Comparison of ENCODE assay signal across 1 cellular context in the genomic region with DNA sequence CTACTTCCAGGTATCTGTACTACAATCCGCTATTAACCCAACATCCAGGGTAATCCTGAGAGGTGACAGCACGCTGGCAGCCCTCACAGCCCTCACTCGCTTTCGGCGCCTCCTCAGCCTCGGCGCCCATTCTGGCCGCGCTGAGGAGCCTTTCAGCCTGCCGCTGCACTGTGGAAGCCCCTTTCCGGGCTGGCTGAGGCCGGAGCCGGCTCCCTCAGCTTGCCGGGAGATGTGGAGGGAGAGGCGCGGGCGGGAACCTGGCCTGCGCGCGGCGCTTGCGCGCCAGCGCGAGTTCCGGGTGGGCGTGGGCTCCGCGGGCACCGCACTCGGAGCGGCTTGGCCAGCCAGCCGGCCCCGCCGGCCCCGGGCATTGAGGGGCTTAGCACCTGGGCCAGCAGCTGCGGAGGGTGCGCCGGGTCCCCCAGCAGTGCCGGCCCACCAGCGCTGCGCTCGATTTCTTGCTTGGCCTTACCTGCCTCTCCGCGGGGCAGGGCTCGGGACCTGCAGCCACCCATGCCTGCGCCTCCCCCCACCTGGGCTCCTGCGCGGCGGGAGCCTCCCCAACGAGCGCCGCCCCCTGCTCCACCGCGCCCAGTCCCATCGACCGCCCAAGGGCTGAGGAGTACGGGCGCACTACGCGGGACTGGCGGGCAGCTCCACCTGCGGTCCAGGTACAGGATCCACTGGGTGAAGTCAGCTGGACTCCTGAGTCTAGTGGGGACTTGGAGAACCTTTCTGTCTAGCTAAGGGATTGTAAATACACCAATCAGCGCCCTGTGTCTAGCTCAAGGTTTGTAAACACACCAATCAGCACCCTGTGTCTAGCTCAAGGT.
TF ChIP-seq lines count a peak whose summit lies in the region.

No MANE protein-coding gene starts in this region.

TF ChIP-seq in HepG2, 621 proteins besides CTCF, POLR2A, EP300 and RAD21 (continued from another document and continues in another):
- TF ChIP-seq ZNF652 (CRISPR knock-in tag; IDR thresholded peaks at IDR 0.05; ENCODE audit: borderline replicate concordance, low read depth): no peak
- peak; percentile 49; the same call in 1 of the 2 replicates for TF ChIP-seq POGK (CRISPR knock-in tag; conservative IDR thresholded peaks at IDR 0.05)
- peak; percentile 84 for TF ChIP-seq NFYC (CRISPR knock-in tag; IDR thresholded peaks at IDR 0.05)
- TF ChIP-seq, protein P1, sequence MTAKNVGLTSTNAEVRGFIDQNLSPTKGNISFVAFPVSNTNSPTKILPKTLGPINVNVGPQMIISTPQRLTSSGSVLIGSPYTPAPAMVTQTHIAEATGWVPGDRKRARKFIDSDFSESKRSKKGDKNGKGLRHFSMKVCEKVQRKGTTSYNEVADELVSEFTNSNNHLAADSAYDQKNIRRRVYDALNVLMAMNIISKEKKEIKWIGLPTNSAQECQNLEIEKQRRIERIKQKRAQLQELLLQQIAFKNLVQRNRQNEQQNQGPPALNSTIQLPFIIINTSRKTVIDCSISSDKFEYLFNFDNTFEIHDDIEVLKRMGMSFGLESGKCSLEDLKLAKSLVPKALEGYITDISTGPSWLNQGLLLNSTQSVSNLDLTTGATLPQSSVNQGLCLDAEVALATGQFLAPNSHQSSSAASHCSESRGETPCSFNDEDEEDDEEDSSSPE (CRISPR knock-in tag; IDR thresholded peaks at IDR 0.05): peak; percentile 56
- TF ChIP-seq ZMYM4 (CRISPR knock-in tag; IDR thresholded peaks at IDR 0.05): peak; percentile 87
- TF ChIP-seq SOX5 (CRISPR knock-in tag; IDR thresholded peaks at IDR 0.05; ENCODE audit: borderline replicate concordance): no peak
- no peak for TF ChIP-seq IRF2 (CRISPR knock-in tag; IDR thresholded peaks at IDR 0.05)
- TF ChIP-seq, protein P2, sequence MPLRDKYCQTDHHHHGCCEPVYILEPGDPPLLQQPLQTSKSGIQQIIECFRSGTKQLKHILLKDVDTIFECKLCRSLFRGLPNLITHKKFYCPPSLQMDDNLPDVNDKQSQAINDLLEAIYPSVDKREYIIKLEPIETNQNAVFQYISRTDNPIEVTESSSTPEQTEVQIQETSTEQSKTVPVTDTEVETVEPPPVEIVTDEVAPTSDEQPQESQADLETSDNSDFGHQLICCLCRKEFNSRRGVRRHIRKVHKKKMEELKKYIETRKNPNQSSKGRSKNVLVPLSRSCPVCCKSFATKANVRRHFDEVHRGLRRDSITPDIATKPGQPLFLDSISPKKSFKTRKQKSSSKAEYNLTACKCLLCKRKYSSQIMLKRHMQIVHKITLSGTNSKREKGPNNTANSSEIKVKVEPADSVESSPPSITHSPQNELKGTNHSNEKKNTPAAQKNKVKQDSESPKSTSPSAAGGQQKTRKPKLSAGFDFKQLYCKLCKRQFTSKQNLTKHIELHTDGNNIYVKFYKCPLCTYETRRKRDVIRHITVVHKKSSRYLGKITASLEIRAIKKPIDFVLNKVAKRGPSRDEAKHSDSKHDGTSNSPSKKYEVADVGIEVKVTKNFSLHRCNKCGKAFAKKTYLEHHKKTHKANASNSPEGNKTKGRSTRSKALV (CRISPR knock-in tag; IDR thresholded peaks at IDR 0.05): no peak; the same call in 1 of the 2 replicates
- peak; percentile 45; the same call in 1 of the 2 replicates for TF ChIP-seq PATZ1 (CRISPR knock-in tag; IDR thresholded peaks at IDR 0.05)
- TF ChIP-seq, protein P3, sequence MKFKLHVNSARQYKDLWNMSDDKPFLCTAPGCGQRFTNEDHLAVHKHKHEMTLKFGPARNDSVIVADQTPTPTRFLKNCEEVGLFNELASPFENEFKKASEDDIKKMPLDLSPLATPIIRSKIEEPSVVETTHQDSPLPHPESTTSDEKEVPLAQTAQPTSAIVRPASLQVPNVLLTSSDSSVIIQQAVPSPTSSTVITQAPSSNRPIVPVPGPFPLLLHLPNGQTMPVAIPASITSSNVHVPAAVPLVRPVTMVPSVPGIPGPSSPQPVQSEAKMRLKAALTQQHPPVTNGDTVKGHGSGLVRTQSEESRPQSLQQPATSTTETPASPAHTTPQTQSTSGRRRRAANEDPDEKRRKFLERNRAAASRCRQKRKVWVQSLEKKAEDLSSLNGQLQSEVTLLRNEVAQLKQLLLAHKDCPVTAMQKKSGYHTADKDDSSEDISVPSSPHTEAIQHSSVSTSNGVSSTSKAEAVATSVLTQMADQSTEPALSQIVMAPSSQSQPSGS (CRISPR knock-in tag; IDR thresholded peaks at IDR 0.05): no peak
- TF ChIP-seq ATF7-NPFF (CRISPR knock-in tag; IDR thresholded peaks at IDR 0.05; ENCODE audit: low read depth): 0 out of 2 replicates have a peak, but pooled peaks have one; percentile 38
- TF ChIP-seq YEATS2 (CRISPR knock-in tag; IDR thresholded peaks at IDR 0.05; ENCODE audit: borderline replicate concordance): peak; percentile 25; the same call in 1 of the 2 replicates
- TF ChIP-seq, protein P4, sequence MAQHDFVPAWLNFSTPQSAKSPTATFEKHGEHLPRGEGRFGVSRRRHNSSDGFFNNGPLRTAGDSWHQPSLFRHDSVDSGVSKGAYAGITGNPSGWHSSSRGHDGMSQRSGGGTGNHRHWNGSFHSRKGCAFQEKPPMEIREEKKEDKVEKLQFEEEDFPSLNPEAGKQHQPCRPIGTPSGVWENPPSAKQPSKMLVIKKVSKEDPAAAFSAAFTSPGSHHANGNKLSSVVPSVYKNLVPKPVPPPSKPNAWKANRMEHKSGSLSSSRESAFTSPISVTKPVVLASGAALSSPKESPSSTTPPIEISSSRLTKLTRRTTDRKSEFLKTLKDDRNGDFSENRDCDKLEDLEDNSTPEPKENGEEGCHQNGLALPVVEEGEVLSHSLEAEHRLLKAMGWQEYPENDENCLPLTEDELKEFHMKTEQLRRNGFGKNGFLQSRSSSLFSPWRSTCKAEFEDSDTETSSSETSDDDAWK (CRISPR knock-in tag; IDR thresholded peaks at IDR 0.05): no peak
- no peak for TF ChIP-seq CHD2 (IDR thresholded peaks at IDR 0.05; ENCODE audit: low read depth, low read length)
- TF ChIP-seq MXD4 (CRISPR knock-in tag; IDR thresholded peaks at IDR 0.05): no peak
- no peak for TF ChIP-seq MAZ (IDR thresholded peaks at IDR 0.05; ENCODE audit: borderline replicate concordance, low read depth, low read length)
- TF ChIP-seq MAZ (CRISPR knock-in tag; IDR thresholded peaks at IDR 0.05; ENCODE audit: low read depth): 0 out of 2 replicates have a peak, but pooled peaks have one; percentile 18
- TF ChIP-seq, protein P5, sequence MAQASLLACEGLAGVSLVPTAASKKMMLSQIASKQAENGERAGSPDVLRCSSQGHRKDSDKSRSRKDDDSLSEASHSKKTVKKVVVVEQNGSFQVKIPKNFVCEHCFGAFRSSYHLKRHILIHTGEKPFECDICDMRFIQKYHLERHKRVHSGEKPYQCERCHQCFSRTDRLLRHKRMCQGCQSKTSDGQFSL (CRISPR knock-in tag; IDR thresholded peaks at IDR 0.05): 0 out of 2 replicates have a peak, but pooled peaks have one; percentile 34
- TF ChIP-seq ZNF777 (CRISPR knock-in tag; IDR thresholded peaks at IDR 0.05): peak; percentile 53; the same call in 1 of the 2 replicates
- TF ChIP-seq ZNF749 (CRISPR knock-in tag; IDR thresholded peaks at IDR 0.05; ENCODE audit: borderline replicate concordance): no peak
- TF ChIP-seq CHCHD3 (CRISPR knock-in tag; IDR thresholded peaks at IDR 0.05): peak; percentile 28; the same call in 1 of the 2 replicates
- peak; percentile 55; the same call in 1 of the 2 replicates for TF ChIP-seq ARHGAP35 (CRISPR knock-in tag; IDR thresholded peaks at IDR 0.05; ENCODE audit: borderline replicate concordance)
- TF ChIP-seq, protein P6, sequence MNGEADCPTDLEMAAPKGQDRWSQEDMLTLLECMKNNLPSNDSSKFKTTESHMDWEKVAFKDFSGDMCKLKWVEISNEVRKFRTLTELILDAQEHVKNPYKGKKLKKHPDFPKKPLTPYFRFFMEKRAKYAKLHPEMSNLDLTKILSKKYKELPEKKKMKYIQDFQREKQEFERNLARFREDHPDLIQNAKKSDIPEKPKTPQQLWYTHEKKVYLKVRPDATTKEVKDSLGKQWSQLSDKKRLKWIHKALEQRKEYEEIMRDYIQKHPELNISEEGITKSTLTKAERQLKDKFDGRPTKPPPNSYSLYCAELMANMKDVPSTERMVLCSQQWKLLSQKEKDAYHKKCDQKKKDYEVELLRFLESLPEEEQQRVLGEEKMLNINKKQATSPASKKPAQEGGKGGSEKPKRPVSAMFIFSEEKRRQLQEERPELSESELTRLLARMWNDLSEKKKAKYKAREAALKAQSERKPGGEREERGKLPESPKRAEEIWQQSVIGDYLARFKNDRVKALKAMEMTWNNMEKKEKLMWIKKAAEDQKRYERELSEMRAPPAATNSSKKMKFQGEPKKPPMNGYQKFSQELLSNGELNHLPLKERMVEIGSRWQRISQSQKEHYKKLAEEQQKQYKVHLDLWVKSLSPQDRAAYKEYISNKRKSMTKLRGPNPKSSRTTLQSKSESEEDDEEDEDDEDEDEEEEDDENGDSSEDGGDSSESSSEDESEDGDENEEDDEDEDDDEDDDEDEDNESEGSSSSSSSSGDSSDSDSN (CRISPR knock-in tag; IDR thresholded peaks at IDR 0.05): peak; percentile 61
- TF ChIP-seq NFYB (CRISPR knock-in tag; IDR thresholded peaks at IDR 0.05): peak; percentile 90
- TF ChIP-seq ETV5 (CRISPR knock-in tag; IDR thresholded peaks at IDR 0.05; ENCODE audit: borderline replicate concordance): no peak
- no peak for TF ChIP-seq ZNF512 (CRISPR knock-in tag; IDR thresholded peaks at IDR 0.05)
- 0 out of 2 replicates have a peak, but pooled peaks have one; percentile 42 for TF ChIP-seq ONECUT2 (CRISPR knock-in tag; IDR thresholded peaks at IDR 0.05)
- TF ChIP-seq, protein P7, sequence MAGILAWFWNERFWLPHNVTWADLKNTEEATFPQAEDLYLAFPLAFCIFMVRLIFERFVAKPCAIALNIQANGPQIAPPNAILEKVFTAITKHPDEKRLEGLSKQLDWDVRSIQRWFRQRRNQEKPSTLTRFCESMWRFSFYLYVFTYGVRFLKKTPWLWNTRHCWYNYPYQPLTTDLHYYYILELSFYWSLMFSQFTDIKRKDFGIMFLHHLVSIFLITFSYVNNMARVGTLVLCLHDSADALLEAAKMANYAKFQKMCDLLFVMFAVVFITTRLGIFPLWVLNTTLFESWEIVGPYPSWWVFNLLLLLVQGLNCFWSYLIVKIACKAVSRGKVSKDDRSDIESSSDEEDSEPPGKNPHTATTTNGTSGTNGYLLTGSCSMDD (CRISPR knock-in tag; IDR thresholded peaks at IDR 0.05): no peak
- TF ChIP-seq ZBTB8A (CRISPR knock-in tag; IDR thresholded peaks at IDR 0.05; ENCODE audit: borderline replicate concordance, low read depth): no peak
- TF ChIP-seq ISL2 (CRISPR knock-in tag; IDR thresholded peaks at IDR 0.05): no peak
- TF ChIP-seq, protein P8, sequence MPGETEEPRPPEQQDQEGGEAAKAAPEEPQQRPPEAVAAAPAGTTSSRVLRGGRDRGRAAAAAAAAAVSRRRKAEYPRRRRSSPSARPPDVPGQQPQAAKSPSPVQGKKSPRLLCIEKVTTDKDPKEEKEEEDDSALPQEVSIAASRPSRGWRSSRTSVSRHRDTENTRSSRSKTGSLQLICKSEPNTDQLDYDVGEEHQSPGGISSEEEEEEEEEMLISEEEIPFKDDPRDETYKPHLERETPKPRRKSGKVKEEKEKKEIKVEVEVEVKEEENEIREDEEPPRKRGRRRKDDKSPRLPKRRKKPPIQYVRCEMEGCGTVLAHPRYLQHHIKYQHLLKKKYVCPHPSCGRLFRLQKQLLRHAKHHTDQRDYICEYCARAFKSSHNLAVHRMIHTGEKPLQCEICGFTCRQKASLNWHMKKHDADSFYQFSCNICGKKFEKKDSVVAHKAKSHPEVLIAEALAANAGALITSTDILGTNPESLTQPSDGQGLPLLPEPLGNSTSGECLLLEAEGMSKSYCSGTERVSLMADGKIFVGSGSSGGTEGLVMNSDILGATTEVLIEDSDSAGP (CRISPR knock-in tag; IDR thresholded peaks at IDR 0.05; ENCODE audit: borderline replicate concordance): peak; percentile 19; the same call in 1 of the 2 replicates
- TF ChIP-seq PITX1 (CRISPR knock-in tag; IDR thresholded peaks at IDR 0.05): 0 out of 2 replicates have a peak, but pooled peaks have one; percentile 31
